21 cellular contexts compared by ENCODE assay signal in genomic region chr13:20222553-20222952, GRCh38. TPM values are rescaled to one million over a fixed set of nuclear protein-coding genes. Genes with fewer than 3 reads are reported as not detected.
DNase-seq lines count a peak whose midpoint lies in the region; ATAC-seq and TF ChIP-seq lines count a peak whose summit lies in the region.
"Had no signal": no experiment of that assay in that cellular context is flagged by ENCODE, and none has a peak within 500 bp of the region (broad histone marks: within the 10 kb centered on the region; RNA-seq: fewer than 3 reads in every experiment).

No MANE protein-coding gene starts in this region.

- no peak overlapping the region for H3K4me3 Mint-ChIP-seq in activated T-cell treated with anti-CD3 and anti-CD28 coated beads, Interleukin-2, amount 50 U/mL, for 72 hours
- no peak overlapping the region for H3K4me3 Mint-ChIP-seq in activated T-cell treated with anti-CD3 and anti-CD28 coated beads, Interleukin-2, amount 50 U/mL, for 24 hours
- no peak overlapping the region for H3K4me3 Mint-ChIP-seq in CD8-positive, alpha-beta memory T cell
- H3K4me3 Mint-ChIP-seq: CD4-positive, alpha-beta T cell; GM23338; H9 had no signal

- no peak overlapping the region for H2BK20ac ChIP-seq in IMR-90 (ENCODE audit: low read depth, low read length)

- no peaks in the 10 kb centered on the region for H3K4me1 ChIP-seq in IMR-90 (ENCODE audit: control insufficient read depth, insufficient read depth, low read length)
- peaks cover 39 to 54% of the 10 kb centered on the region in 2 experiments for H3K4me1 ChIP-seq in neutrophil (ENCODE audit: control insufficient read depth in 1 of 2, insufficient read depth in 1 of 2, low read depth in 1 of 2, low read length in 1 of 2)
- H3K4me1 ChIP-seq in CD8-positive, alpha-beta memory T cell (ENCODE audit: insufficient read depth, low read length) = no peaks in the 10 kb centered on the region

- H3K9me1 ChIP-seq in IMR-90 (ENCODE audit: insufficient read depth, low read length) = no peaks in the 10 kb centered on the region

- CTCF ChIA-PET in IMR-90 (lab: Yijun Ruan, JAX) = no interaction called here
- CTCF ChIA-PET in CD8-positive, alpha-beta memory T cell (lab: Charles Lee) = no interaction called here

- H3K27ac ChIP-seq in IMR-90 (ENCODE audit: insufficient read depth, low read length) = no peak overlapping the region
- peak overlapping the region; percentile 78 for H3K27ac ChIP-seq in neutrophil
- H3K27ac ChIP-seq in CD8-positive, alpha-beta memory T cell (ENCODE audit: low read depth, low read length) = no peak overlapping the region

- WGBS in IMR-90 (ENCODE audit: extremely low coverage in 2 of 2, insufficient read length in 1 of 2), 2 experiments = no CpG with 5 or more reads among the region's 5 CpGs

- H2AK5ac ChIP-seq in IMR-90 (ENCODE audit: low read depth, low read length) = no peak overlapping the region

- H3K4ac ChIP-seq in IMR-90 (ENCODE audit: low read depth, low read length) = no peak overlapping the region

- TF ChIP-seq POLR2A in IMR-90 (IDR thresholded peaks at IDR 0.05; ENCODE audit: low read depth, low read length) = no peak

- H2BK15ac ChIP-seq in IMR-90 (ENCODE audit: low read depth, low read length) = no peak overlapping the region

- no peak overlapping the region for H4K91ac ChIP-seq in IMR-90 (ENCODE audit: insufficient read depth, low read depth, low read length)

- H4K20me1 ChIP-seq in IMR-90 (ENCODE audit: insufficient read depth, low read length) = no peaks in the 10 kb centered on the region

- H4K8ac ChIP-seq in IMR-90 (ENCODE audit: low read depth in 2 of 2, low read length in 2 of 2) = no peak overlapping the region

- ATAC-seq in activated T-cell treated with anti-CD3 and anti-CD28 coated beads, Interleukin-2, amount 50 U/mL, for 72 hours (replicated peaks in 1 of 2) = peak; percentile 58 to 68
- ATAC-seq in IMR-90 (ENCODE audit: low read depth) = no peak
- ATAC-seq: GM23338, HCT116 had no signal

- H3K36me3 ChIP-seq in IMR-90 (ENCODE audit: control insufficient read depth, insufficient read depth, low read length) = no peaks in the 10 kb centered on the region
- peaks cover 3% of the 10 kb centered on the region for H3K36me3 ChIP-seq in neutrophil
- H3K36me3 ChIP-seq in CD8-positive, alpha-beta memory T cell (ENCODE audit: insufficient read depth, low read length) = no peaks in the 10 kb centered on the region

- H3K27me3 ChIP-seq in IMR-90 (ENCODE audit: control insufficient read depth, insufficient read depth, low read length) = peaks cover 51% of the 10 kb centered on the region
- peaks cover 4% of the 10 kb centered on the region for H3K27me3 ChIP-seq in neutrophil
- H3K27me3 ChIP-seq in CD8-positive, alpha-beta memory T cell (ENCODE audit: insufficient read depth, low read length, poor library complexity, severe bottlenecking) = no peaks in the 10 kb centered on the region

- H3K79me1 ChIP-seq in IMR-90 (ENCODE audit: low read depth in 1 of 2, low read length in 2 of 2) = no peaks in the 10 kb centered on the region

- H3K9me3 ChIP-seq in IMR-90 (ENCODE audit: control insufficient read depth, insufficient read depth, low read length) = no peaks in the 10 kb centered on the region; the same call in 1 of the 2 replicates
- H3K9me3 ChIP-seq in neutrophil = no peaks in the 10 kb centered on the region
- H3K9me3 ChIP-seq in CD8-positive, alpha-beta memory T cell (ENCODE audit: low read length) = no peaks in the 10 kb centered on the region

- POLR2A ChIA-PET in IMR-90 (lab: Charles Lee; ENCODE audit: unreplicated experiment) = no interaction called here
- POLR2A ChIA-PET in CD8-positive, alpha-beta memory T cell (lab: Charles Lee) = no interaction called here

- H4K5ac ChIP-seq in IMR-90 (ENCODE audit: low read depth, low read length) = no peak overlapping the region

- peak overlapping the region; percentile 4 for H2AFZ ChIP-seq in IMR-90 (replicated peaks; ENCODE audit: low read length, poor library complexity)
- H2AFZ ChIP-seq: GM23338 had no signal

- H3K9ac ChIP-seq in IMR-90 (ENCODE audit: low read depth, low read length) = no peak overlapping the region

- no peak overlapping the region for H2AK9ac ChIP-seq in IMR-90 (replicated peaks; ENCODE audit: low read depth, low read length, poor library complexity)

- no peaks in the 10 kb centered on the region for H3K9me3 Mint-ChIP-seq in activated T-cell treated with anti-CD3 and anti-CD28 coated beads, Interleukin-2, amount 50 U/mL, for 72 hours
- no peaks in the 10 kb centered on the region for H3K9me3 Mint-ChIP-seq in activated T-cell treated with anti-CD3 and anti-CD28 coated beads, Interleukin-2, amount 50 U/mL, for 24 hours
- no peaks in the 10 kb centered on the region for H3K9me3 Mint-ChIP-seq in CD8-positive, alpha-beta memory T cell
- H3K9me3 Mint-ChIP-seq: CD4-positive, alpha-beta T cell had no signal

- BruUV-seq in IMR-90 (replicated peaks; lab: Mats Ljungman, UMichigan) = no TSS peak

- peaks cover 33% of the 10 kb centered on the region for H3K4me1 Mint-ChIP-seq in activated T-cell treated with anti-CD3 and anti-CD28 coated beads, Interleukin-2, amount 50 U/mL, for 72 hours (ENCODE audit: low read depth)
- peaks cover 19% of the 10 kb centered on the region for H3K4me1 Mint-ChIP-seq in activated T-cell treated with anti-CD3 and anti-CD28 coated beads, Interleukin-2, amount 50 U/mL, for 24 hours (ENCODE audit: low read depth)
- H3K4me1 Mint-ChIP-seq in CD8-positive, alpha-beta memory T cell = peaks cover 5 to 14% (median 9%) of the 10 kb centered on the region in 3 donors
- H3K4me1 Mint-ChIP-seq: GM23338, H9 had no signal

- no peak overlapping the region for H3K23ac ChIP-seq in IMR-90 (ENCODE audit: low read depth, low read length)

- no peak overlapping the region for H2BK120ac ChIP-seq in IMR-90 (ENCODE audit: low read depth, low read length)

- no peak overlapping the region for H3K56ac ChIP-seq in IMR-90 (ENCODE audit: extremely low read depth, insufficient read depth, low read length)

- H3K4me3 ChIP-seq in IMR-90 (ENCODE audit: insufficient read depth, low read depth, low read length) (no peak overlapping the region), neutrophil (ENCODE audit: low read depth in 1 of 2, low read length in 1 of 2) (peak overlapping the region in 1 of 2 experiments; percentile 11), foreskin fibroblast (ENCODE audit: low read depth in 1 of 2, low read length in 2 of 2) (no peak overlapping the region)
- no peak overlapping the region for H3K4me3 ChIP-seq in CD8-positive, alpha-beta memory T cell (ENCODE audit: low read length)
- H3K4me3 ChIP-seq: GM23338 had no signal

- no peak overlapping the region for H3K4me2 ChIP-seq in IMR-90 (ENCODE audit: low read depth, low read length)
- H3K4me2 ChIP-seq: GM23338 had no signal

- dilution Hi-C loops in IMR-90 (cut with HindIII; ENCODE audit: low sequenced_read_pairs, unreplicated experiment) = no loop called here

- no peak for TF ChIP-seq RAD21 in IMR-90 (IDR thresholded peaks at IDR 0.05; ENCODE audit: low read length)

- in situ Hi-C loops in IMR-90 (cut with MboI; ENCODE audit: low sequenced_read_pairs) = no loop called here

- DNase-seq in activated T-cell treated with anti-CD3 and anti-CD28 coated beads, Interleukin-2, amount 50 U/mL, for 72 hours = no peak
- DNase-seq in activated T-cell treated with anti-CD3 and anti-CD28 coated beads, Interleukin-2, amount 50 U/mL, for 24 hours = no peak
- no peak for DNase-seq in IMR-90
- no peak for DNase-seq in foreskin fibroblast
- DNase-seq in CD8-positive, alpha-beta memory T cell = no peak
- DNase-seq: 8988T; C1 segment of cervical spinal cord; Calu3; CD4-positive, alpha-beta T cell; COR-L47; DMS53; DMS79 treated with DMSO at 0.1 percent for 48 hours; H9 had no signal

- no peaks in the 10 kb centered on the region for H3K36me3 Mint-ChIP-seq in activated T-cell treated with anti-CD3 and anti-CD28 coated beads, Interleukin-2, amount 50 U/mL, for 72 hours (ENCODE audit: insufficient read depth in 2 of 2)
- no peaks in the 10 kb centered on the region for H3K36me3 Mint-ChIP-seq in activated T-cell treated with anti-CD3 and anti-CD28 coated beads, Interleukin-2, amount 50 U/mL, for 24 hours (ENCODE audit: low read depth)
- no peaks in the 10 kb centered on the region for H3K36me3 Mint-ChIP-seq in CD8-positive, alpha-beta memory T cell

- no peak overlapping the region for H3K18ac ChIP-seq in IMR-90 (ENCODE audit: low read depth, low read length)

- intact Hi-C loops in IMR-90 (cut with micrococcal nuclease) = no loop called here

- H2BK5ac ChIP-seq in IMR-90 (ENCODE audit: low read depth, low read length, poor library complexity, severe bottlenecking) = no peak overlapping the region

- H3K27ac Mint-ChIP-seq in activated T-cell treated with anti-CD3 and anti-CD28 coated beads, Interleukin-2, amount 50 U/mL, for 72 hours = no peak overlapping the region
- H3K27ac Mint-ChIP-seq in activated T-cell treated with anti-CD3 and anti-CD28 coated beads, Interleukin-2, amount 50 U/mL, for 24 hours = no peak overlapping the region
- H3K27ac Mint-ChIP-seq in CD8-positive, alpha-beta memory T cell = no peak overlapping the region
- H3K27ac Mint-ChIP-seq: CD4-positive, alpha-beta T cell; GM23338; H9 had no signal

- TF ChIP-seq CTCF in IMR-90 (conservative IDR thresholded peaks at IDR 0.05; ENCODE audit: low read depth, low read length) = no peak
- no peak for TF ChIP-seq CTCF in neutrophil (IDR thresholded peaks at IDR 0.05)
- no peak for TF ChIP-seq CTCF in foreskin fibroblast (IDR thresholded peaks at IDR 0.05; ENCODE audit: low read depth, low read length)

- no peak overlapping the region for H3K14ac ChIP-seq in IMR-90 (replicated peaks; ENCODE audit: low read depth, low read length)

- H3K27me3 Mint-ChIP-seq in activated T-cell treated with anti-CD3 and anti-CD28 coated beads, Interleukin-2, amount 50 U/mL, for 72 hours (ENCODE audit: low read depth) = peaks cover 4% of the 10 kb centered on the region
- H3K27me3 Mint-ChIP-seq in activated T-cell treated with anti-CD3 and anti-CD28 coated beads, Interleukin-2, amount 50 U/mL, for 24 hours = peaks cover 5% of the 10 kb centered on the region
- peaks cover 6 to 11% of the 10 kb centered on the region in 2 donors for H3K27me3 Mint-ChIP-seq in CD8-positive, alpha-beta memory T cell
- H3K27me3 Mint-ChIP-seq: CD4-positive, alpha-beta T cell had no signal

RNA-seq across cellular contexts. Expression of gene GJB6, which starts 9.6 kb away (rescaled TPM):
- 1 to 10 TPM; 4.0 to 9.5 TPM for total RNA-seq in activated T-cell treated with anti-CD3 and anti-CD28 coated beads, Interleukin-2, amount 50 U/mL, for 72 hours
- total RNA-seq in IMR-90 (2012; rRNA removed) = not detected in 2 replicates
- not detected in 2 replicates for polyA plus RNA-seq in IMR-90 (2012; rRNA removed)
- not detected in 2 replicates for polyA plus RNA-seq in IMR-90 (2012; cell fraction: cytosol; rRNA removed)
- not detected in 2 replicates for polyA plus RNA-seq in IMR-90 (2012; cell fraction: nucleus; rRNA removed; ENCODE audit: low replicate concordance)
- total RNA-seq in CD8-positive, alpha-beta memory T cell = 1 to 10 TPM; 7.3 to 7.7 TPM
- polyA plus RNA-seq in CD8-positive, alpha-beta memory T cell = not detected
- total RNA-seq: A673, Daoy, G401, GM23338, H4, H9 had no signal
- polyA plus RNA-seq: BJ, GM23338 had no signal

RNA-seq across cellular contexts. Expression of gene GJB2, which starts 29.8 kb away (rescaled TPM):
- total RNA-seq in activated T-cell treated with anti-CD3 and anti-CD28 coated beads, Interleukin-2, amount 50 U/mL, for 72 hours = 1 to 10 TPM; 1.8 to 5.9 TPM
- under 0.01 TPM in 2 replicates for total RNA-seq in IMR-90 (2012; rRNA removed)
- 0.09 and 0.17 TPM in 2 replicates for polyA plus RNA-seq in IMR-90 (2012; rRNA removed)
- polyA plus RNA-seq in IMR-90 (2012; cell fraction: cytosol; rRNA removed) = 0.10 and 0.30 TPM in 2 replicates
- 0.52 and 2.5 TPM in 2 replicates for polyA plus RNA-seq in IMR-90 (2012; cell fraction: nucleus; rRNA removed; ENCODE audit: low replicate concordance)
- total RNA-seq in CD8-positive, alpha-beta memory T cell = 10 to 100 TPM; 27.3 to 27.6 TPM
- polyA plus RNA-seq in CD8-positive, alpha-beta memory T cell = not detected
- total RNA-seq: A673, G401, GM23338 had no signal
- polyA plus RNA-seq: BJ, GM23338 had no signal

Comparison
In these comparisons a context has a peak if more than half of its experiments do, and no peak if none do; other contexts are left out.
1. RNA of gene GJB2, which starts 29.8 kb away (total RNA-seq): 27.3 to 27.6 TPM in CD8-positive, alpha-beta memory T cell; 1.8 to 5.9 TPM in activated T-cell treated with anti-CD3 and anti-CD28 coated beads, Interleukin-2, amount 50 U/mL, for 72 hours and under 0.01 TPM in IMR-90; every median in the first group is over 4 times any median in the second.